In the genomic region with DNA sequence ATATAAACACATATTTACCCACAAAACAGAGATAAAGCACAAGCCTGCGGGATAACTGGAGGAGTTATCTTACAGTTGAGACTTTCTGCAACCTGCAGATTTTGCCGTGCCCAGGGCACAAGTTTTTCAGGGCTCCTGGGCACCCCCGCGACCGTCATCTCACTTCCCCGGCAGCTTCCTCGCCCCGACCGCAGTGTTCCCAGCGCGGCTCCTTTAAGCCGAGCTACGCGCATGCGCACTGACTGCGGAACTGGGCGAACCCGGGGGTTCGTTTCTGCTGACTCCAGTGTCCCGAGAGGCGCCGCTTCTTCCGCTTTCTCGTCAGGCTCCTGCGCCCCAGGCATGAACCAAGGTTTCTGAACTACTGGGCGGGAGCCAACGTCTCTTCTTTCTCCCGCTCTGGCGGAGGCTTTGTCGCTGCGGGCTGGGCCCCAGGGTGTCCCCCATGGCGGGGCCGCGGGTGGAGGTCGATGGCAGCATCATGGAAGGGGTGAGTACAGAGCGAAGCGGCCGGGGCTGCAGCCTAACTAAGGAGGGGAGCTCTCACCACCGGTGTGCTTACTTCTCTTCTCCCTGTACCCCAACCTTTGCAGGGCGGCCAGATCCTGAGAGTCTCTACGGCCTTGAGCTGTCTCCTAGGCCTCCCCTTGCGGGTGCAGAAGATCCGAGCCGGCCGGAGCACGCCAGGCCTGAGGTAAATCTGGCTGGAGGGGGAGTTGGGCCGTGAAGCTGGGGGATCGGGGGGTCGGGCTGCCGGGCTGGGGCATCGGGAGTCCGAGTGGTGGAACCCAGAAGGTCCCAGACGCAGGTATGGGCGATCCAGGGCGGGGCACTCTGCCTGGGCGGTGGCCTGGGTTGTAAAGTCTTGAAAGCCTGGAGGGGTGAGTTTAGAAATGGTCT, we compare ENCODE assay signal across 1 cellular context.
TF ChIP-seq lines count a peak whose summit lies in the region.

Gene RTCA (plus strand): TSS at position 286 of the 900 bp plus-strand sequence. CDS start 160 bp downstream, at position 446.

TF ChIP-seq in K562, 482 proteins besides CTCF, POLR2A, EP300 and RAD21 (continued from another document and continues in another):
- TF ChIP-seq, protein P1, sequence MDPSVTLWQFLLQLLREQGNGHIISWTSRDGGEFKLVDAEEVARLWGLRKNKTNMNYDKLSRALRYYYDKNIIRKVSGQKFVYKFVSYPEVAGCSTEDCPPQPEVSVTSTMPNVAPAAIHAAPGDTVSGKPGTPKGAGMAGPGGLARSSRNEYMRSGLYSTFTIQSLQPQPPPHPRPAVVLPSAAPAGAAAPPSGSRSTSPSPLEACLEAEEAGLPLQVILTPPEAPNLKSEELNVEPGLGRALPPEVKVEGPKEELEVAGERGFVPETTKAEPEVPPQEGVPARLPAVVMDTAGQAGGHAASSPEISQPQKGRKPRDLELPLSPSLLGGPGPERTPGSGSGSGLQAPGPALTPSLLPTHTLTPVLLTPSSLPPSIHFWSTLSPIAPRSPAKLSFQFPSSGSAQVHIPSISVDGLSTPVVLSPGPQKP (CRISPR knock-in tag; IDR thresholded peaks at IDR 0.05): no peak
- TF ChIP-seq PHF20 (IDR thresholded peaks at IDR 0.05; ENCODE audit: partially characterized antibody) (peak; percentile 84), PYGO2 (tag; IDR thresholded peaks at IDR 0.05) (no peak), ZKSCAN3 (CRISPR knock-in tag; IDR thresholded peaks at IDR 0.05) (no peak), TCF15 (CRISPR knock-in tag; IDR thresholded peaks at IDR 0.05) (no peak), ARID1B (IDR thresholded peaks at IDR 0.05) (0 out of 2 replicates have a peak, but pooled peaks have one; percentile 9), HNRNPUL1 (IDR thresholded peaks at IDR 0.05; ENCODE audit: low read length) (no peak), ZNF41 (CRISPR knock-in tag; conservative IDR thresholded peaks at IDR 0.05) (no peak), MAFK (IDR thresholded peaks at IDR 0.05; ENCODE audit: low read length) (peak; percentile 87), THRB (CRISPR knock-in tag; conservative IDR thresholded peaks at IDR 0.05) (no peak), MCM5 (IDR thresholded peaks at IDR 0.05; ENCODE audit: low read depth) (no peak), BCL6 (CRISPR knock-in tag; IDR thresholded peaks at IDR 0.05) (no peak), ATF1 (CRISPR knock-in tag; IDR thresholded peaks at IDR 0.05) (no peak), ATF1 (tag; IDR thresholded peaks at IDR 0.05) (0 out of 2 replicates have a peak, but pooled peaks have one; percentile 37), ZKSCAN8 (CRISPR knock-in tag; IDR thresholded peaks at IDR 0.05) (no peak), ZBTB7A (IDR thresholded peaks at IDR 0.05; ENCODE audit: borderline replicate concordance, control insufficient read depth, low read depth, low read length) (peak; percentile 47; the same call in 1 of the 2 replicates), MAFF (IDR thresholded peaks at IDR 0.05; ENCODE audit: low read length) (peak; percentile 54; the same call in 1 of the 2 replicates), FOSL1 (tag; conservative IDR thresholded peaks at IDR 0.05) (no peak), ZNF512 (tag; IDR thresholded peaks at IDR 0.05) (no peak), ZEB2 (IDR thresholded peaks at IDR 0.05) (no peak), SIRT6 (IDR thresholded peaks at IDR 0.05; ENCODE audit: low read depth, low read length) (no peak), E4F1 (CRISPR knock-in tag; IDR thresholded peaks at IDR 0.05; ENCODE audit: borderline replicate concordance) (no peak), RREB1 (CRISPR knock-in tag; IDR thresholded peaks at IDR 0.05) (no peak), PURB (CRISPR knock-in tag; IDR thresholded peaks at IDR 0.05; ENCODE audit: low read depth) (no peak), HNRNPH1 (optimal IDR thresholded peaks at IDR 0.05; ENCODE audit: low read depth, low read length) (no peak), SAFB2 (IDR thresholded peaks at IDR 0.05; ENCODE audit: borderline replicate concordance, low read depth, low read length, severe bottlenecking) (no peak), TRIM28 (IDR thresholded peaks at IDR 0.05) (no peak), KDM5B (IDR thresholded peaks at IDR 0.05; ENCODE audit: insufficient replicate concordance, low read depth, low read length) (peak; percentile 85), MEIS2 (IDR thresholded peaks at IDR 0.05; ENCODE audit: partially characterized antibody) (peak; percentile 87), HDAC2 (IDR thresholded peaks at IDR 0.05) (no peak), NCOA1 (IDR thresholded peaks at IDR 0.05; ENCODE audit: low read depth) (no peak), MEF2D (tag; conservative IDR thresholded peaks at IDR 0.05; ENCODE audit: low read depth) (no peak)
- TF ChIP-seq, protein P2, sequence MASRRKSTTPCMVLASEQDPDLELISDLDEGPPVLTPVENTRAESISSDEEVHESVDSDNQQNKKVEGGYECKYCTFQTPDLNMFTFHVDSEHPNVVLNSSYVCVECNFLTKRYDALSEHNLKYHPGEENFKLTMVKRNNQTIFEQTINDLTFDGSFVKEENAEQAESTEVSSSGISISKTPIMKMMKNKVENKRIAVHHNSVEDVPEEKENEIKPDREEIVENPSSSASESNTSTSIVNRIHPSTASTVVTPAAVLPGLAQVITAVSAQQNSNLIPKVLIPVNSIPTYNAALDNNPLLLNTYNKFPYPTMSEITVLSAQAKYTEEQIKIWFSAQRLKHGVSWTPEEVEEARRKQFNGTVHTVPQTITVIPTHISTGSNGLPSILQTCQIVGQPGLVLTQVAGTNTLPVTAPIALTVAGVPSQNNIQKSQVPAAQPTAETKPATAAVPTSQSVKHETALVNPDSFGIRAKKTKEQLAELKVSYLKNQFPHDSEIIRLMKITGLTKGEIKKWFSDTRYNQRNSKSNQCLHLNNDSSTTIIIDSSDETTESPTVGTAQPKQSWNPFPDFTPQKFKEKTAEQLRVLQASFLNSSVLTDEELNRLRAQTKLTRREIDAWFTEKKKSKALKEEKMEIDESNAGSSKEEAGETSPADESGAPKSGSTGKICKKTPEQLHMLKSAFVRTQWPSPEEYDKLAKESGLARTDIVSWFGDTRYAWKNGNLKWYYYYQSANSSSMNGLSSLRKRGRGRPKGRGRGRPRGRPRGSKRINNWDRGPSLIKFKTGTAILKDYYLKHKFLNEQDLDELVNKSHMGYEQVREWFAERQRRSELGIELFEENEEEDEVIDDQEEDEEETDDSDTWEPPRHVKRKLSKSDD (conservative IDR thresholded peaks at IDR 0.05; ENCODE audit: low read length): no peak
- TF ChIP-seq, protein P3, sequence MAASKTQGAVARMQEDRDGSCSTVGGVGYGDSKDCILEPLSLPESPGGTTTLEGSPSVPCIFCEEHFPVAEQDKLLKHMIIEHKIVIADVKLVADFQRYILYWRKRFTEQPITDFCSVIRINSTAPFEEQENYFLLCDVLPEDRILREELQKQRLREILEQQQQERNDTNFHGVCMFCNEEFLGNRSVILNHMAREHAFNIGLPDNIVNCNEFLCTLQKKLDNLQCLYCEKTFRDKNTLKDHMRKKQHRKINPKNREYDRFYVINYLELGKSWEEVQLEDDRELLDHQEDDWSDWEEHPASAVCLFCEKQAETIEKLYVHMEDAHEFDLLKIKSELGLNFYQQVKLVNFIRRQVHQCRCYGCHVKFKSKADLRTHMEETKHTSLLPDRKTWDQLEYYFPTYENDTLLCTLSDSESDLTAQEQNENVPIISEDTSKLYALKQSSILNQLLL (CRISPR knock-in tag; IDR thresholded peaks at IDR 0.05; ENCODE audit: borderline replicate concordance): no peak
- TF ChIP-seq, protein P4, sequence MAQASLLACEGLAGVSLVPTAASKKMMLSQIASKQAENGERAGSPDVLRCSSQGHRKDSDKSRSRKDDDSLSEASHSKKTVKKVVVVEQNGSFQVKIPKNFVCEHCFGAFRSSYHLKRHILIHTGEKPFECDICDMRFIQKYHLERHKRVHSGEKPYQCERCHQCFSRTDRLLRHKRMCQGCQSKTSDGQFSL (CRISPR knock-in tag; IDR thresholded peaks at IDR 0.05): peak; percentile 51
- TF ChIP-seq, protein P4 (tag; IDR thresholded peaks at IDR 0.05): no peak
- TF ChIP-seq, protein P5, sequence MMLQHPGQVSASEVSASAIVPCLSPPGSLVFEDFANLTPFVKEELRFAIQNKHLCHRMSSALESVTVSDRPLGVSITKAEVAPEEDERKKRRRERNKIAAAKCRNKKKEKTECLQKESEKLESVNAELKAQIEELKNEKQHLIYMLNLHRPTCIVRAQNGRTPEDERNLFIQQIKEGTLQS (IDR thresholded peaks at IDR 0.05): no peak
- TF ChIP-seq, protein P5 (CRISPR knock-in tag; conservative IDR thresholded peaks at IDR 0.05): 0 out of 2 replicates have a peak, but pooled peaks have one; percentile 42
